In genomic region chr3:46693038-46693896, GRCh38 we compare ENCODE assay signal across 8 cellular contexts. TPM values are rescaled to one million over a fixed set of nuclear protein-coding genes. Genes with fewer than 3 reads are reported as not detected.
DNase-seq lines count a peak whose midpoint lies in the region; ATAC-seq and TF ChIP-seq lines count a peak whose summit lies in the region.

A gene with protein sequence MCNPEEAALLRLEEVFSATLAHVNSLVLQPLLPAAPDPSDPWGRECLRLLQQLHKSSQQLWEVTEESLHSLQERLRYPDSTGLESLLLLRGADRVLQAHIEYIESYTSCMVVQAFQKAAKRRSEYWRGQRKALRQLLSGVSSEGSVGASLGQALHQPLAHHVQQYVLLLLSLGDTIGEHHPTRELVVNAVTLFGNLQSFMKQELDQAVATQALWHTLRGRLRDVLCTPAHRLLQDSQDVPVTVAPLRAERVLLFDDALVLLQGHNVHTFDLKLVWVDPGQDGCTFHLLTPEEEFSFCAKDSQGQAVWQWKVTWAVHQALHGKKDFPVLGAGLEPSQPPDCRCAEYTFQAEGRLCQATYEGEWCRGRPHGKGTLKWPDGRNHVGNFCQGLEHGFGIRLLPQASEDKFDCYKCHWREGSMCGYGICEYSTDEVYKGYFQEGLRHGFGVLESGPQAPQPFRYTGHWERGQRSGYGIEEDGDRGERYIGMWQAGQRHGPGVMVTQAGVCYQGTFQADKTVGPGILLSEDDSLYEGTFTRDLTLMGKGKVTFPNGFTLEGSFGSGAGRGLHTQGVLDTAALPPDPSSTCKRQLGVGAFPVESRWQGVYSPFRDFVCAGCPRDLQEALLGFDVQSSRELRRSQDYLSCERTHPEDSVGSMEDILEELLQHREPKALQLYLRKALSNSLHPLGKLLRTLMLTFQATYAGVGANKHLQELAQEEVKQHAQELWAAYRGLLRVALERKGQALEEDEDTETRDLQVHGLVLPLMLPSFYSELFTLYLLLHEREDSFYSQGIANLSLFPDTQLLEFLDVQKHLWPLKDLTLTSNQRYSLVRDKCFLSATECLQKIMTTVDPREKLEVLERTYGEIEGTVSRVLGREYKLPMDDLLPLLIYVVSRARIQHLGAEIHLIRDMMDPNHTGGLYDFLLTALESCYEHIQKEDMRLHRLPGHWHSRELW (minus strand): TSS chr3:46693679. CDS start chr3:46689440, 4,239 bp downstream.

- H3K27ac Mint-ChIP-seq in T-helper 1 cell treated with Interleukin-12 subunit alpha and Interleukin-12 subunit beta and Interleukin-4 antibody, amounts not matched to agents 30 μg/mL and 1 μg/mL, for 36 hours: no peak within 1 kb of the TSS

- peak within 1 kb of the TSS; percentile 86 for H3K9ac ChIP-seq in smooth muscle cell (ENCODE audit: low read depth)

- ATAC-seq in GM19455 (IDR thresholded peaks at IDR 0.05; ENCODE audit: unreplicated experiment): no peak
- ATAC-seq in HG02852 (IDR thresholded peaks at IDR 0.05; ENCODE audit: unreplicated experiment): no peak

- peak within 1 kb of the TSS; percentile 47 for H3K4me3 ChIP-seq in astrocyte of the cerebellum (ENCODE audit: low read depth, low read length)
- peak within 1 kb of the TSS; percentile 55; the same call in 1 of the 2 replicates for H3K4me3 ChIP-seq in iPS DF 6.9 (ENCODE audit: low read length)
- peak within 1 kb of the TSS; percentile 74 for H3K4me3 ChIP-seq in smooth muscle cell

- no peaks in the 10 kb centered on the region for H3K36me3 ChIP-seq in iPS DF 6.9 (ENCODE audit: control insufficient read depth, insufficient read depth, low read length)
- no peaks in the 10 kb centered on the region for H3K36me3 ChIP-seq in smooth muscle cell (ENCODE audit: low read depth)

- H3K4me3 Mint-ChIP-seq in T-helper 1 cell treated with Interleukin-12 subunit alpha and Interleukin-12 subunit beta and Interleukin-4 antibody, amounts not matched to agents 30 μg/mL and 1 μg/mL, for 36 hours: peak within 1 kb of the TSS; percentile 71

- H3K9me3 Mint-ChIP-seq in T-helper 1 cell treated with Interleukin-12 subunit alpha and Interleukin-12 subunit beta and Interleukin-4 antibody, amounts not matched to agents 30 μg/mL and 1 μg/mL, for 36 hours: no peaks in the 10 kb centered on the region

- peak within 1 kb of the TSS; percentile 99 for H3K4me2 ChIP-seq in smooth muscle cell

- TF ChIP-seq CTCF in astrocyte of the cerebellum (IDR thresholded peaks at IDR 0.05; ENCODE audit: low read depth, low read length, missing control alignments): no peak
- no peak for TF ChIP-seq CTCF in smooth muscle cell (IDR thresholded peaks at IDR 0.05; ENCODE audit: borderline replicate concordance, insufficient read depth, poor library complexity, severe bottlenecking)

- H3K4me1 ChIP-seq in iPS DF 6.9 (ENCODE audit: control insufficient read depth, insufficient read depth, low read length): peaks cover 7% of the 10 kb centered on the region
- peaks cover 6% of the 10 kb centered on the region for H3K4me1 ChIP-seq in smooth muscle cell (ENCODE audit: low read depth)

- H3K79me2 ChIP-seq in smooth muscle cell (ENCODE audit: low read depth): no peaks in the 10 kb centered on the region

- WGBS in iPS DF 6.9 (ENCODE audit: insufficient coverage, insufficient read length): no CpG with 5 or more reads among the region's 72 CpGs
- 3% methylated on average over 39 of the region's 72 CpGs for WGBS in smooth muscle cell (ENCODE audit: low lambda C conversion rate)

- DNase-seq in NCI-H2227 (lab: John Stamatoyannopoulos, UW; ENCODE audit: unreplicated experiment) (peak; percentile 11), NCI-H2227 treated with DMSO at 0.1 percent for 48 hours (lab: John Stamatoyannopoulos, UW) (no peak), astrocyte of the cerebellum (ENCODE audit: low read depth) (no peak), iPS DF 6.9 (ENCODE audit: low read depth, low spot score) (no peak), smooth muscle cell (lab: John Stamatoyannopoulos, UW; ENCODE audit: unreplicated experiment) (peak; percentile 55)

- no peaks in the 10 kb centered on the region for H3K36me3 Mint-ChIP-seq in T-helper 1 cell treated with Interleukin-12 subunit alpha and Interleukin-12 subunit beta and Interleukin-4 antibody, amounts not matched to agents 30 μg/mL and 1 μg/mL, for 36 hours (ENCODE audit: low read depth)

- peaks cover 7% of the 10 kb centered on the region for H4K20me1 ChIP-seq in smooth muscle cell (ENCODE audit: low read depth)

- in situ Hi-C loops in astrocyte of the cerebellum (cut with HindIII; ENCODE audit: low sequenced_read_pairs): loop anchor here (25.0 kb wide), 1 partner anchor 94 kb away; no protein-coding TSS in a partner anchor

- peak within 1 kb of the TSS; percentile 94 for H2AFZ ChIP-seq in smooth muscle cell (ENCODE audit: low read depth)

- no peaks in the 10 kb centered on the region for H3K9me3 ChIP-seq in iPS DF 6.9 (ENCODE audit: control insufficient read depth, insufficient read depth, low read length)
- no peaks in the 10 kb centered on the region for H3K9me3 ChIP-seq in smooth muscle cell (replicated peaks; ENCODE audit: low read depth)

- peaks cover 22% of the 10 kb centered on the region for H3K4me1 Mint-ChIP-seq in T-helper 1 cell treated with Interleukin-12 subunit alpha and Interleukin-12 subunit beta and Interleukin-4 antibody, amounts not matched to agents 30 μg/mL and 1 μg/mL, for 36 hours (ENCODE audit: low read depth)

- H3K27ac ChIP-seq in iPS DF 6.9 (ENCODE audit: low read length) (no peak within 1 kb of the TSS), smooth muscle cell (ENCODE audit: low read depth) (peak within 1 kb of the TSS; percentile 88)

- no peaks in the 10 kb centered on the region for H3F3A ChIP-seq in smooth muscle cell (ENCODE audit: low read depth)

- H3K27me3 ChIP-seq in iPS DF 6.9 (ENCODE audit: control insufficient read depth, insufficient read depth, low read length) (peaks cover 2% of the 10 kb centered on the region; the same call in 1 of the 2 replicates), smooth muscle cell (ENCODE audit: low read depth) (no peaks in the 10 kb centered on the region)

- H3K27me3 Mint-ChIP-seq in T-helper 1 cell treated with Interleukin-12 subunit alpha and Interleukin-12 subunit beta and Interleukin-4 antibody, amounts not matched to agents 30 μg/mL and 1 μg/mL, for 36 hours (ENCODE audit: low read depth): peaks cover 21% of the 10 kb centered on the region

RNA-seq across cellular contexts. Expression of the gene that starts here (rescaled TPM):
- 7.3 and 8.5 TPM in 2 replicates for total RNA-seq in smooth muscle cell
- polyA plus RNA-seq in smooth muscle cell: 9.4 and 16.5 TPM in 2 replicates

Comparison
In these comparisons a context has a peak if more than half of its experiments do, and no peak if none do; other contexts are left out.
1. DNase-seq: peak in NCI-H2227 (single experiment) and smooth muscle cell (single experiment); none in NCI-H2227 treated with DMSO at 0.1 percent for 48 hours (single experiment), astrocyte of the cerebellum (single experiment) and iPS DF 6.9 (single experiment).
2. Peak in every context shown above with its lines, with median percentiles within 50 percentile points of each other: H3K4me3 ChIP-seq.